Comparison of ENCODE assay signal across 16 cellular contexts in genomic region chr3:197856199-197856816, GRCh38.
DNase-seq lines count a peak whose midpoint lies in the region; ATAC-seq and TF ChIP-seq lines count a peak whose summit lies in the region.
"Had no signal": no experiment of that assay in that cellular context is flagged by ENCODE, and none has a peak within 500 bp of the region (broad histone marks: within the 10 kb centered on the region; RNA-seq: fewer than 3 reads in every experiment).

No MANE protein-coding gene starts in this region.

- no peaks in the 10 kb centered on the region for H3K9me3 Mint-ChIP-seq in HFFc6
- peaks cover 15% of the 10 kb centered on the region for H3K9me3 Mint-ChIP-seq in endodermal cell
- H3K9me3 Mint-ChIP-seq in osteocyte (ENCODE audit: unreplicated experiment), result no peaks in the 10 kb centered on the region
- H3K9me3 Mint-ChIP-seq: T-helper 1 cell treated with Interleukin-12 subunit alpha and Interleukin-12 subunit beta and Interleukin-4 antibody, amounts not matched to agents 30 μg/mL and 1 μg/mL, for 36 hours had no signal

- H3K4me3 ChIP-seq in RWPE2 (ENCODE audit: severe bottlenecking) (no peak overlapping the region), endodermal cell (ENCODE audit: low read length) (peak overlapping the region; percentile 52)

- H3K9me3 ChIP-seq in RWPE2 (ENCODE audit: severe bottlenecking) (no peaks in the 10 kb centered on the region), endodermal cell (ENCODE audit: control insufficient read depth, low read length) (peaks cover 26% of the 10 kb centered on the region)

- H3K4me3 Mint-ChIP-seq in HFFc6 (no peak overlapping the region), endodermal cell (no peak overlapping the region), osteocyte (ENCODE audit: unreplicated experiment) (no peak overlapping the region)
- H3K4me3 Mint-ChIP-seq: B cell; T-helper 1 cell treated with Interleukin-12 subunit alpha and Interleukin-12 subunit beta and Interleukin-4 antibody, amounts not matched to agents 30 μg/mL and 1 μg/mL, for 36 hours had no signal

- peaks cover 46% of the 10 kb centered on the region for H3K36me3 Mint-ChIP-seq in HFFc6 (ENCODE audit: low read depth)
- peaks cover 64% of the 10 kb centered on the region for H3K36me3 Mint-ChIP-seq in endodermal cell (ENCODE audit: low read depth)
- peaks cover 51% of the 10 kb centered on the region for H3K36me3 Mint-ChIP-seq in osteocyte (ENCODE audit: unreplicated experiment)

- WGBS in endodermal cell (ENCODE audit: insufficient coverage in 1 of 2, insufficient read length in 1 of 2), 2 experiments, result 95 to 100% methylated on average over 2 to 7 of the region's 8 CpGs

- peaks cover 68% of the 10 kb centered on the region for H3K36me3 ChIP-seq in RWPE2 (ENCODE audit: low read depth)
- H3K36me3 ChIP-seq in endodermal cell (ENCODE audit: control insufficient read depth, insufficient read depth, low read length), result peaks cover 80% of the 10 kb centered on the region

- peaks cover 22% of the 10 kb centered on the region for H3K4me1 ChIP-seq in RWPE2 (ENCODE audit: insufficient read depth, poor library complexity, severe bottlenecking)
- H3K4me1 ChIP-seq in endodermal cell (ENCODE audit: control insufficient read depth, insufficient read depth, low read length), result no peaks in the 10 kb centered on the region

- peaks cover 36% of the 10 kb centered on the region for H3K4me1 Mint-ChIP-seq in HFFc6 (ENCODE audit: low read depth)
- peaks cover 18% of the 10 kb centered on the region for H3K4me1 Mint-ChIP-seq in endodermal cell
- H3K4me1 Mint-ChIP-seq in osteocyte (ENCODE audit: unreplicated experiment), result peaks cover 33% of the 10 kb centered on the region

- H3K27me3 ChIP-seq in RWPE2 (ENCODE audit: insufficient read depth, poor library complexity, severe bottlenecking) (no peaks in the 10 kb centered on the region), endodermal cell (ENCODE audit: control insufficient read depth, insufficient read depth, low read length, poor library complexity, severe bottlenecking) (no peaks in the 10 kb centered on the region)

- H3K27ac Mint-ChIP-seq in HFFc6 (peak overlapping the region; percentile 85), endodermal cell (peak overlapping the region; percentile 88), osteocyte (ENCODE audit: unreplicated experiment) (peak overlapping the region; percentile 96)
- H3K27ac Mint-ChIP-seq: B cell; T-helper 1 cell treated with Interleukin-12 subunit alpha and Interleukin-12 subunit beta and Interleukin-4 antibody, amounts not matched to agents 30 μg/mL and 1 μg/mL, for 36 hours had no signal

- no peak overlapping the region for H3K9ac ChIP-seq in endodermal cell (ENCODE audit: extremely low read depth, low read length, poor library complexity, severe bottlenecking)

- DNase-seq in HFFc6 (no peak), RWPE2 (ENCODE audit: low spot score) (no peak), endodermal cell (no peak), osteocyte (ENCODE audit: extremely low spot score, unreplicated experiment) (no peak), DMS153 treated with DMSO at 0.1 percent for 48 hours (lab: John Stamatoyannopoulos, UW; ENCODE audit: unreplicated experiment) (no peak), NCI-H2227 treated with DMSO at 0.1 percent for 48 hours (lab: John Stamatoyannopoulos, UW) (no peak)
- DNase-seq in activated T-cell treated with anti-CD3 and anti-CD28 coated beads, Interleukin-2, amount 50 U/mL, for 1 hour, result no peak
- DNase-seq: DMS 273 treated with DMSO at 0.1 percent for 48 hours, NCI-H1092 treated with DMSO at 0.1 percent for 48 hours, NCI-H2081 treated with DMSO at 0.1 percent for 48 hours, NCI-H510A treated with DMSO at 0.1 percent for 48 hours, NCI-H82, OCI-M1 had no signal

- H3K27ac ChIP-seq in RWPE2 (ENCODE audit: poor library complexity, severe bottlenecking), result peak overlapping the region; percentile 93
- no peak overlapping the region for H3K27ac ChIP-seq in endodermal cell (ENCODE audit: low read depth, low read length)

- no peak for ATAC-seq in RWPE2 (ENCODE audit: low read depth)
- ATAC-seq: HCT116 had no signal

- no peak for TF ChIP-seq CTCF in HFFc6 (IDR thresholded peaks at IDR 0.05)
- TF ChIP-seq CTCF in RWPE2 (IDR thresholded peaks at IDR 0.05; ENCODE audit: poor library complexity, severe bottlenecking), result no peak
- TF ChIP-seq CTCF in endodermal cell (conservative IDR thresholded peaks at IDR 0.05), result no peak
- TF ChIP-seq CTCF in osteocyte (IDR thresholded peaks at IDR 0.05), result no peak

- H3K27me3 Mint-ChIP-seq in HFFc6 (ENCODE audit: insufficient read depth) (no peaks in the 10 kb centered on the region; the same call in 1 of the 2 replicates), endodermal cell (ENCODE audit: insufficient read depth) (no peaks in the 10 kb centered on the region), osteocyte (ENCODE audit: unreplicated experiment) (no peaks in the 10 kb centered on the region)
- H3K27me3 Mint-ChIP-seq: B cell had no signal
